Comparison of ENCODE assay signal across 9 cellular contexts in the genomic region with DNA sequence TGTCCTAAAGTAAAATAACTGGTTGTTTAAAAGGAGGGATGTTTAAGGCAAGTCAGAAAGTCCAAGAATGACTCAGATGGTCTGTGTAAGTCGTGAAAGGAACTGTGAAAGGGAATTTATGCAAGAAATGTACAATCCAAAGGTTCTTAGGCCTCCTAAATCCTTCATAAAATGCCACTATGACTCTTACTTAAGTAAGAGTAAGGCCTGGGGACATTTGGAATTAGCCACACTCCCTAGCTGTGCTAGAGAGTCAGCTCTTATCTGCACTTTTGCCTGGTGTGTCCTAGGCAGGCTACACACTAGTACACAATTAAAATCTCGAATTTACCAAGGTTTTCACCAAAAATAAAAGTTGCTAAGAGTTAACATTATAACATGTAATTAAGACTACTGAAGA.
"Had no signal": no experiment of that assay in that cellular context is flagged by ENCODE, and none has a peak within 500 bp of the region (broad histone marks: within the 10 kb centered on the region; RNA-seq: fewer than 3 reads in every experiment).

No MANE protein-coding gene starts in this region.

- H3K27ac Mint-ChIP-seq: IgD-negative memory B cell had no signal

- H3K36me3 Mint-ChIP-seq: IgD-negative memory B cell had no signal

- H3K4me3 Mint-ChIP-seq: IgD-negative memory B cell had no signal

- H3K4me1 ChIP-seq: HAP-1 had no signal

- ATAC-seq: HCT116, HepG2 had no signal

- H3K27me3 Mint-ChIP-seq: IgD-negative memory B cell had no signal

- H3K27ac ChIP-seq: GM23248, HL-60 had no signal

- H3K4me3 ChIP-seq: GM23248, HAP-1 had no signal

- H3K9me3 ChIP-seq: HAP-1 had no signal

- DNase-seq: GM23248, GOT3, H7, KG1 had no signal

- H3K36me3 ChIP-seq: HAP-1 had no signal
